Comparison of ENCODE assay signal across 9 cellular contexts in genomic region chr4:100848865-100849264, GRCh38.
DNase-seq lines count a peak whose midpoint lies in the region; ATAC-seq and TF ChIP-seq lines count a peak whose summit lies in the region.
"Had no signal": no experiment of that assay in that cellular context is flagged by ENCODE, and none has a peak within 500 bp of the region (broad histone marks: within the 10 kb centered on the region; RNA-seq: fewer than 3 reads in every experiment).

No MANE protein-coding gene starts in this region.

- no peaks in the 10 kb centered on the region for H3K27me3 ChIP-seq in parathyroid adenoma (ENCODE audit: control insufficient read depth, insufficient read depth, low read length)

- TF ChIP-seq CTCF in parathyroid adenoma (IDR thresholded peaks at IDR 0.05), result no peak

- H3K4me1 Mint-ChIP-seq in activated T-cell treated with anti-CD3 and anti-CD28 coated beads, Interleukin-2, amount 50 U/mL, for 72 hours (ENCODE audit: low read depth), result no peaks in the 10 kb centered on the region
- H3K4me1 Mint-ChIP-seq: activated B cell treated with CpG ODN at 0.5 μM for 24 hours had no signal

- peak; percentile 83 to 90 for ATAC-seq in activated T-cell treated with anti-CD3 and anti-CD28 coated beads, Interleukin-2, amount 50 U/mL, for 72 hours (replicated peaks in 1 of 2)
- peak; percentile 80 for ATAC-seq in HG02938 (IDR thresholded peaks at IDR 0.05; ENCODE audit: unreplicated experiment)
- ATAC-seq in GM21825 (IDR thresholded peaks at IDR 0.05; ENCODE audit: unreplicated experiment), result no peak

- H3K9ac ChIP-seq in parathyroid adenoma, result no peak overlapping the region

- peak overlapping the region; percentile 46 for H2AFZ ChIP-seq in parathyroid adenoma

- in situ Hi-C loops in SK-MEL-5 (cut with HindIII; ENCODE audit: low pct_unique_long_range_greater_than_20kb, low sequenced_read_pairs), result no loop called here

- no peaks in the 10 kb centered on the region for H3K36me3 ChIP-seq in parathyroid adenoma (ENCODE audit: control insufficient read depth, insufficient read depth, low read length)

- H3K27ac ChIP-seq in parathyroid adenoma, result no peak overlapping the region

- DNase-seq in activated T-cell treated with anti-CD3 and anti-CD28 coated beads, Interleukin-2, amount 50 U/mL, for 72 hours, result peak; percentile 14 to 15
- DNase-seq in activated T-cell treated with anti-CD3 and anti-CD28 coated beads, Interleukin-2, amount 50 U/mL, for 48 hours, result no peak
- peak; percentile 9 for DNase-seq in SK-MEL-5 (ENCODE audit: low read depth, low spot score)
- no peak for DNase-seq in NCI-H345 (lab: John Stamatoyannopoulos, UW)
- no peak for DNase-seq in DMS79 treated with DMSO at 0.1 percent for 48 hours (lab: John Stamatoyannopoulos, UW)
- DNase-seq: activated B cell treated with CpG ODN at 0.5 μM for 24 hours had no signal

- no peak overlapping the region for H3K4me3 Mint-ChIP-seq in activated T-cell treated with anti-CD3 and anti-CD28 coated beads, Interleukin-2, amount 50 U/mL, for 72 hours
- H3K4me3 Mint-ChIP-seq: activated B cell treated with CpG ODN at 0.5 μM for 24 hours had no signal

- no peak overlapping the region for H3K4me2 ChIP-seq in parathyroid adenoma (ENCODE audit: low read length)

- no peaks in the 10 kb centered on the region for H3K79me2 ChIP-seq in parathyroid adenoma

- H3K9me3 Mint-ChIP-seq in activated T-cell treated with anti-CD3 and anti-CD28 coated beads, Interleukin-2, amount 50 U/mL, for 72 hours, result no peaks in the 10 kb centered on the region

- peaks cover 6% of the 10 kb centered on the region for H3K4me1 ChIP-seq in parathyroid adenoma

- no peak overlapping the region for H3K4me3 ChIP-seq in parathyroid adenoma (ENCODE audit: low read depth, low read length)

- no peak overlapping the region for H3K27ac Mint-ChIP-seq in activated T-cell treated with anti-CD3 and anti-CD28 coated beads, Interleukin-2, amount 50 U/mL, for 72 hours
- H3K27ac Mint-ChIP-seq: activated B cell treated with CpG ODN at 0.5 μM for 24 hours had no signal

- H3K27me3 Mint-ChIP-seq in activated T-cell treated with anti-CD3 and anti-CD28 coated beads, Interleukin-2, amount 50 U/mL, for 72 hours (ENCODE audit: low read depth), result no peaks in the 10 kb centered on the region
- H3K27me3 Mint-ChIP-seq: activated B cell treated with CpG ODN at 0.5 μM for 24 hours had no signal

- H3K36me3 Mint-ChIP-seq in activated T-cell treated with anti-CD3 and anti-CD28 coated beads, Interleukin-2, amount 50 U/mL, for 72 hours (ENCODE audit: insufficient read depth in 2 of 2), result no peaks in the 10 kb centered on the region

- no peaks in the 10 kb centered on the region for H3K9me3 ChIP-seq in parathyroid adenoma (ENCODE audit: control insufficient read depth, low read length)

Comparison
In these comparisons a context has a peak if more than half of its experiments do, and no peak if none do; other contexts are left out.
1. DNase-seq: peak in activated T-cell treated with anti-CD3 and anti-CD28 coated beads, Interleukin-2, amount 50 U/mL, for 72 hours (2 of 2) and SK-MEL-5 (single experiment); none in activated T-cell treated with anti-CD3 and anti-CD28 coated beads, Interleukin-2, amount 50 U/mL, for 48 hours (0 of 2), NCI-H345 (single experiment) and DMS79 treated with DMSO at 0.1 percent for 48 hours (single experiment).